Comparison of ENCODE assay signal across 20 cellular contexts in genomic region chr5:42689391-42689790, GRCh38.
"Had no signal": no experiment of that assay in that cellular context is flagged by ENCODE, and none has a peak within 500 bp of the region (broad histone marks: within the 10 kb centered on the region; RNA-seq: fewer than 3 reads in every experiment).

No MANE protein-coding gene starts in this region.

- H3K4me1 ChIP-seq: adrenal gland, ascending aorta, neural progenitor cell, upper lobe of right lung had no signal

- H3K36me3 ChIP-seq: adrenal gland, ascending aorta, neural progenitor cell, upper lobe of right lung had no signal

- H3K9me3 ChIP-seq: adrenal gland, upper lobe of right lung had no signal

- H3K9ac ChIP-seq: neural progenitor cell had no signal

- H3K4me3 ChIP-seq: adrenal gland, ascending aorta, gastroesophageal sphincter, lung, neural progenitor cell, upper lobe of right lung had no signal

- H2AFZ ChIP-seq: neural progenitor cell had no signal

- DNase-seq: activated T-cell treated with anti-CD3 and anti-CD28 coated beads, Interleukin-2, amount 50 U/mL, for 1 hour; adrenal gland; effector memory CD4-positive, alpha-beta T cell; head of caudate nucleus; kidney; naive thymus-derived CD8-positive, alpha-beta T cell; retina; stimulated activated CD4-positive, alpha-beta T cell treated with anti-CD3 and anti-CD28 coated beads, Interleukin-2, amount 100 ng/mL, for 48 hours; stimulated activated CD8-positive, alpha-beta memory T cell treated with anti-CD3 and anti-CD28 coated beads, Interleukin-4, amount 100 ng/mL, for 48 hours; stimulated activated naive CD4-positive, alpha-beta T cell treated with Interleukin-2 at 50 U/mL for 16 hours; T-helper 9 cell; upper lobe of right lung had no signal

- H3K27me3 ChIP-seq: adrenal gland, ascending aorta, gastroesophageal sphincter, neural progenitor cell, upper lobe of right lung had no signal

- ATAC-seq: activated naive CD4-positive, alpha-beta T cell treated with anti-CD3 and anti-CD28 coated beads, Interleukin-2, amount 50 U/mL, for 72 hours; esophagus mucosa; gastroesophageal sphincter; naive thymus-derived CD8-positive, alpha-beta T cell; upper lobe of right lung; WTC11 had no signal

- H3K27ac ChIP-seq: adrenal gland, ascending aorta, gastroesophageal sphincter, neural progenitor cell, upper lobe of right lung had no signal

- FAIRE-seq: colon, kidney had no signal

- H3K4me2 ChIP-seq: neural progenitor cell had no signal
